In genomic region chr7:141701489-141702046, GRCh38 we compare ENCODE assay signal across 8 cellular contexts.
DNase-seq lines count a peak whose midpoint lies in the region; ATAC-seq lines count a peak whose summit lies in the region.

No MANE protein-coding gene starts in this region.

- H3K4me3 ChIP-seq in iPS DF 6.9 (ENCODE audit: low read length) (peak overlapping the region; percentile 99), skin epidermis (peak overlapping the region; percentile 46 to 96 (median 81))

- no peaks in the 10 kb centered on the region for H3K36me3 ChIP-seq in iPS DF 6.9 (ENCODE audit: control insufficient read depth, insufficient read depth, low read length)

- ATAC-seq in GM19397 (IDR thresholded peaks at IDR 0.05; ENCODE audit: unreplicated experiment), result peak; percentile 83
- peak; percentile 72 for ATAC-seq in HG03520 (IDR thresholded peaks at IDR 0.05; ENCODE audit: unreplicated experiment)

- WGBS in iPS DF 6.9 (ENCODE audit: insufficient coverage, insufficient read length), result no CpG with 5 or more reads among the region's 59 CpGs

- no peaks in the 10 kb centered on the region for H3K9me3 ChIP-seq in iPS DF 6.9 (ENCODE audit: control insufficient read depth, insufficient read depth, low read length)

- DNase-seq in COR-L47 (lab: John Stamatoyannopoulos, UW), result peak; percentile 48
- peak; percentile 58 for DNase-seq in T follicular helper cell (ENCODE audit: low read depth)
- no peak for DNase-seq in iPS DF 6.9 (ENCODE audit: low read depth, low spot score)
- DNase-seq in epidermal melanocyte (ENCODE audit: insufficient read length, low spot score), result no peak

- peak overlapping the region; percentile 84 for H3K27ac ChIP-seq in angular gyrus (ENCODE audit: low read depth, low read length)
- H3K27ac ChIP-seq in iPS DF 6.9 (ENCODE audit: low read length), result no peak overlapping the region
- H3K27ac ChIP-seq in skin epidermis, result peak overlapping the region; percentile 54 to 90 (median 79)

- H3K27me3 ChIP-seq in iPS DF 6.9 (ENCODE audit: control insufficient read depth, insufficient read depth, low read length), result no peaks in the 10 kb centered on the region

- peaks cover 2% of the 10 kb centered on the region; the same call in 1 of the 2 replicates for H3K4me1 ChIP-seq in iPS DF 6.9 (ENCODE audit: control insufficient read depth, insufficient read depth, low read length)

Comparison
In these comparisons a context has a peak if more than half of its experiments do, and no peak if none do; other contexts are left out.
1. DNase-seq: peak in COR-L47 (single experiment) and T follicular helper cell (single experiment); none in iPS DF 6.9 (single experiment) and epidermal melanocyte (single experiment).